ENCODE assay signal across 1 cellular context in the genomic region with DNA sequence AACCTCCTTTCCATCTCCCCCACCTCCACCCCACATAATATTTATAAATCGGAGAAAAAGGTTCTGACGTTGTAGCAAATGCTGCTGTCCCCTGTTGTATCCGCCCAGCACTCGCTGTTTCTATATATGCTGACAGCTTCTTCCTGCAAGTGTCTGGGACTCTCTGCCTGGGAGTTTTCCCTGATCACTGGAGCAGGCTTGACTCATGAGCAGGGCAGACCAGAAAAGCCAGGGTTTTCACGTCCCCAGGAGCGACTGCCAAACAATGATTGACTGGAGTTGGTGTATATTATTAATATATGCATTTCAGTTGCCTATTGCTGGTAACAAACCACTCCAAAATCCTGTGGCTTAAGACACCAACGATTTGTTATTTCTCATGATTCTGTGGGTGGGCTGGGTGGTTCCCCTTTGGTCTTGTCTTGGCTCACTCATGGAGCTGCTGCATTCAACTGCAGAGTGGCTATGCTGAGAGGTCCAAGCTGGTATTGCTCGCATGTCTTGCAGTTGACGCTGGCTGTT.
TF ChIP-seq lines count a peak whose summit lies in the region.

No MANE protein-coding gene starts in this region.

TF ChIP-seq in IMR-90, 13 proteins besides CTCF, POLR2A, EP300 and RAD21:
- no peak for TF ChIP-seq MAFK (IDR thresholded peaks at IDR 0.05; ENCODE audit: low read depth, low read length)
- TF ChIP-seq FOS (IDR thresholded peaks at IDR 0.05; ENCODE audit: low read depth, low read length): no peak
- no peak for TF ChIP-seq CHD1 (IDR thresholded peaks at IDR 0.05; ENCODE audit: low read depth, low read length)
- TF ChIP-seq ELK1 (IDR thresholded peaks at IDR 0.05; ENCODE audit: borderline replicate concordance, low read depth, low read length): no peak
- TF ChIP-seq, protein P1, sequence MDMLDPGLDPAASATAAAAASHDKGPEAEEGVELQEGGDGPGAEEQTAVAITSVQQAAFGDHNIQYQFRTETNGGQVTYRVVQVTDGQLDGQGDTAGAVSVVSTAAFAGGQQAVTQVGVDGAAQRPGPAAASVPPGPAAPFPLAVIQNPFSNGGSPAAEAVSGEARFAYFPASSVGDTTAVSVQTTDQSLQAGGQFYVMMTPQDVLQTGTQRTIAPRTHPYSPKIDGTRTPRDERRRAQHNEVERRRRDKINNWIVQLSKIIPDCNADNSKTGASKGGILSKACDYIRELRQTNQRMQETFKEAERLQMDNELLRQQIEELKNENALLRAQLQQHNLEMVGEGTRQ (IDR thresholded peaks at IDR 0.05; ENCODE audit: low read depth, low read length): no peak
TF ChIP-seq in IMR-90: peak in this region for 0.
